Comparison of ENCODE assay signal across 24 cellular contexts in genomic region chr7:144489504-144489903, GRCh38.
A peak's percentile ranks its signal among the peaks of the same experiment; 100 is the strongest.
DNase-seq lines count a peak whose midpoint lies in the region; ATAC-seq, FAIRE-seq and TF ChIP-seq lines count a peak whose summit lies in the region.
"Had no signal": no experiment of that assay in that cellular context is flagged by ENCODE, and none has a peak within 500 bp of the region (broad histone marks: within the 10 kb centered on the region; RNA-seq: fewer than 3 reads in every experiment).

No MANE protein-coding gene starts in this region.

- no peak for TF ChIP-seq CTCF in MM.1S (IDR thresholded peaks at IDR 0.05; ENCODE audit: low read length)
- TF ChIP-seq CTCF in GM12878 (IDR thresholded peaks at IDR 0.05 in 2 of 3, conservative IDR thresholded peaks at IDR 0.05 in 1 of 3; ENCODE audit: control insufficient read depth in 2 of 3, extremely low read depth in 1 of 3, insufficient read depth in 1 of 3, low read depth in 3 of 3, low read length in 3 of 3), result no peak
- TF ChIP-seq CTCF in mesothelial cell of epicardium (IDR thresholded peaks at IDR 0.05; ENCODE audit: unreplicated experiment), result no peak
- TF ChIP-seq CTCF in colonic mucosa (IDR thresholded peaks at IDR 0.05), result no peak

- H3K27me3 ChIP-seq in MM.1S (replicated peaks; ENCODE audit: insufficient read depth, low read length) (no peaks in the 10 kb centered on the region), GM12878 (replicated peaks in 1 of 2; ENCODE audit: control insufficient read depth in 2 of 2, insufficient read depth in 2 of 2, low read length in 1 of 2) (no peaks in the 10 kb centered on the region), colonic mucosa (no peaks in the 10 kb centered on the region)

- peak; percentile 27 for FAIRE-seq in GM12878 (lab: Jason Lieb, UNC)

- peak overlapping the region; percentile 24; the same call in 1 of the 2 replicates for H3K27ac ChIP-seq in MM.1S (ENCODE audit: low read length)
- no peak overlapping the region for H3K27ac ChIP-seq in GM12878 (ENCODE audit: control insufficient read depth, insufficient read depth)
- H3K27ac ChIP-seq in colonic mucosa, result no peak overlapping the region
- H3K27ac ChIP-seq: PC-9, SK-N-MC had no signal

- H3K4me1 ChIP-seq in MM.1S (ENCODE audit: low read length), result peaks cover 18% of the 10 kb centered on the region
- no peaks in the 10 kb centered on the region for H3K4me1 ChIP-seq in GM12878 (ENCODE audit: control insufficient read depth, insufficient read depth, low read length)
- no peaks in the 10 kb centered on the region for H3K4me1 ChIP-seq in colonic mucosa

- no peak for TF ChIP-seq POLR2A in GM12878 (IDR thresholded peaks at IDR 0.05; ENCODE audit: low read depth, low read length)

- no peaks in the 10 kb centered on the region for H3K36me3 Mint-ChIP-seq in mesothelial cell of epicardium
- H3K36me3 Mint-ChIP-seq in activated CD4-positive, alpha-beta memory T cell treated with anti-CD3 and anti-CD28 coated beads, Interleukin-2, amount 10 ng/mL, durations not matched to agents 7 days and 5 days (ENCODE audit: low read depth), result no peaks in the 10 kb centered on the region

- intact Hi-C loops in GM12878 (cut with micrococcal nuclease; ENCODE audit: unreplicated experiment) (no loop called here), colonic mucosa (cut with DNase I) (no loop called here)

- no peaks in the 10 kb centered on the region for H3K9me2 ChIP-seq in MM.1S (replicated peaks; ENCODE audit: insufficient read depth, low read length)

- CTCF ChIA-PET in GM12878 (lab: Yijun Ruan, JAX), result no interaction called here
- CTCF ChIA-PET in activated CD4-positive, alpha-beta memory T cell treated with anti-CD3 and anti-CD28 coated beads, Interleukin-2, amount 10 ng/mL, durations not matched to agents 7 days and 5 days (lab: Charles Lee), result no interaction called here

- DNase-seq in NCI-H187 (lab: John Stamatoyannopoulos, UW), result peak; percentile 6 to 27
- no peak for DNase-seq in NCI-H187 treated with DMSO at 0.1 percent for 48 hours (lab: John Stamatoyannopoulos, UW)
- DNase-seq in MM.1S, result no peak
- no peak for DNase-seq in GM12878 (ENCODE audit: low read depth, low spot score)
- DNase-seq in mesothelial cell of epicardium (ENCODE audit: low spot score in 2 of 2, unreplicated experiment in 2 of 2), result no peak
- DNase-seq in activated CD4-positive, alpha-beta memory T cell treated with anti-CD3 and anti-CD28 coated beads, Interleukin-2, amount 10 ng/mL, durations not matched to agents 7 days and 5 days, result no peak
- no peak for DNase-seq in colonic mucosa
- DNase-seq: 8988T; AML-193; C1 segment of cervical spinal cord; CD8-positive, alpha-beta T cell; IMR-90; MV-4-11; NCI-H1436; NCI-H2029; NCI-H446; NCI-H526; PC-9; RPMI8226; SW 1271; T-helper 2 cell had no signal

- SMC1A ChIA-PET in GM12878 (lab: Charles Lee; ENCODE audit: uncharacterized antibody, unreplicated experiment), result no interaction called here

- H2AFZ ChIP-seq in MM.1S (ENCODE audit: low read length), result peak overlapping the region; percentile 54
- H2AFZ ChIP-seq in GM12878 (ENCODE audit: control insufficient read depth, low read depth, low read length), result no peak overlapping the region
- H2AFZ ChIP-seq: PC-9 had no signal

- no peak overlapping the region for H3K4me3 ChIP-seq in MM.1S (ENCODE audit: low read length)
- no peak overlapping the region for H3K4me3 ChIP-seq in GM12878
- no peak overlapping the region for H3K4me3 ChIP-seq in colonic mucosa
- H3K4me3 ChIP-seq: PC-9, SK-N-MC had no signal

- ATAC-seq in GM12878 (no peak), HG03139 (IDR thresholded peaks at IDR 0.05; ENCODE audit: unreplicated experiment) (no peak)
- ATAC-seq: CD8-positive, alpha-beta T cell; HCT116 had no signal

- H4K20me1 ChIP-seq in MM.1S (ENCODE audit: insufficient read depth, low read length) (no peaks in the 10 kb centered on the region), GM12878 (ENCODE audit: control insufficient read depth, insufficient read depth) (no peaks in the 10 kb centered on the region)

- H3K27me3 Mint-ChIP-seq in mesothelial cell of epicardium (ENCODE audit: low read depth), result peaks cover 50% of the 10 kb centered on the region
- no peaks in the 10 kb centered on the region for H3K27me3 Mint-ChIP-seq in activated CD4-positive, alpha-beta memory T cell treated with anti-CD3 and anti-CD28 coated beads, Interleukin-2, amount 10 ng/mL, durations not matched to agents 7 days and 5 days

- peak overlapping the region; percentile 19 for H3K27ac Mint-ChIP-seq in mesothelial cell of epicardium
- no peak overlapping the region for H3K27ac Mint-ChIP-seq in activated CD4-positive, alpha-beta memory T cell treated with anti-CD3 and anti-CD28 coated beads, Interleukin-2, amount 10 ng/mL, durations not matched to agents 7 days and 5 days
- H3K27ac Mint-ChIP-seq: CD8-positive, alpha-beta T cell had no signal

- POLR2A ChIA-PET in GM12878 (lab: Charles Lee), result no interaction called here
- POLR2A ChIA-PET in activated CD4-positive, alpha-beta memory T cell treated with anti-CD3 and anti-CD28 coated beads, Interleukin-2, amount 10 ng/mL, durations not matched to agents 7 days and 5 days (lab: Charles Lee), result no interaction called here

- H3K9ac ChIP-seq in MM.1S (ENCODE audit: low read length) (no peak overlapping the region), GM12878 (ENCODE audit: control insufficient read depth, insufficient read depth, low read length) (no peak overlapping the region), colonic mucosa (ENCODE audit: low read depth in 2 of 2, low read length in 2 of 2) (no peak overlapping the region)

- H3K4me1 Mint-ChIP-seq in mesothelial cell of epicardium, result peaks cover 11% of the 10 kb centered on the region
- peaks cover 8% of the 10 kb centered on the region for H3K4me1 Mint-ChIP-seq in activated CD4-positive, alpha-beta memory T cell treated with anti-CD3 and anti-CD28 coated beads, Interleukin-2, amount 10 ng/mL, durations not matched to agents 7 days and 5 days

- no peak for TF ChIP-seq EP300 in GM12878 (IDR thresholded peaks at IDR 0.05; ENCODE audit: borderline replicate concordance in 1 of 2, control insufficient read depth in 1 of 2, low read depth in 2 of 2, low read length in 2 of 2)

- H3K9me3 Mint-ChIP-seq in mesothelial cell of epicardium, result peaks cover under 1% of the 10 kb centered on the region
- H3K9me3 Mint-ChIP-seq in activated CD4-positive, alpha-beta memory T cell treated with anti-CD3 and anti-CD28 coated beads, Interleukin-2, amount 10 ng/mL, durations not matched to agents 7 days and 5 days, result peaks cover under 1% of the 10 kb centered on the region

- H3K4me3 Mint-ChIP-seq in mesothelial cell of epicardium, result no peak overlapping the region
- no peak overlapping the region for H3K4me3 Mint-ChIP-seq in activated CD4-positive, alpha-beta memory T cell treated with anti-CD3 and anti-CD28 coated beads, Interleukin-2, amount 10 ng/mL, durations not matched to agents 7 days and 5 days
- H3K4me3 Mint-ChIP-seq: CD8-positive, alpha-beta T cell had no signal

- H3K79me2 ChIP-seq in MM.1S (ENCODE audit: low read length) (no peaks in the 10 kb centered on the region), GM12878 (ENCODE audit: control insufficient read depth, insufficient read depth, low read length) (no peaks in the 10 kb centered on the region)

- no TSS peak for BruUV-seq in GM12878 (replicated peaks; lab: Mats Ljungman, UMichigan)

- H3K4me2 ChIP-seq in MM.1S (ENCODE audit: low read depth, low read length) (peak overlapping the region; percentile 23; the same call in 1 of the 2 replicates), GM12878 (ENCODE audit: control insufficient read depth, insufficient read depth) (no peak overlapping the region)
- H3K4me2 ChIP-seq: PC-9 had no signal

- whole genome bisulfite sequencing in GM12878 (ENCODE audit: insufficient coverage, insufficient replicate concordance, low lambda C conversion rate, missing lambda C conversion rate), result 65% methylated on average over 4 of the region's 4 CpGs

- in situ Hi-C loops in GM12878 (cut with MboI), result no loop called here

- H3K36me3 ChIP-seq in MM.1S (replicated peaks; ENCODE audit: insufficient read depth, low read length) (no peaks in the 10 kb centered on the region), GM12878 (ENCODE audit: control insufficient read depth in 2 of 2, insufficient read depth in 2 of 2, low read length in 1 of 2) (no peaks in the 10 kb centered on the region), colonic mucosa (no peaks in the 10 kb centered on the region)

- no peak for TF ChIP-seq RAD21 in GM12878 (IDR thresholded peaks at IDR 0.05; ENCODE audit: insufficient read depth, low read depth, low read length)

- RAD21 ChIA-PET in GM12878 (lab: Charles Lee; ENCODE audit: unreplicated experiment), result no interaction called here

- no peaks in the 10 kb centered on the region for H3K9me3 ChIP-seq in MM.1S (replicated peaks; ENCODE audit: insufficient read depth, low read length)
- H3K9me3 ChIP-seq in GM12878 (replicated peaks; ENCODE audit: control insufficient read depth, insufficient read depth, low read length), result no peaks in the 10 kb centered on the region; the same call in 2 of the 3 replicates
- H3K9me3 ChIP-seq in colonic mucosa, result no peaks in the 10 kb centered on the region

- H3F3A ChIP-seq in MM.1S (ENCODE audit: insufficient read depth, low read length), result no peaks in the 10 kb centered on the region; the same call in 1 of the 2 replicates

TF ChIP-seq in GM12878, 131 proteins besides CTCF, POLR2A, EP300 and RAD21 (continues in another document):
- TF ChIP-seq PML (IDR thresholded peaks at IDR 0.05; ENCODE audit: low read length), result no peak
- no peak for TF ChIP-seq CEBPB (IDR thresholded peaks at IDR 0.05; ENCODE audit: borderline replicate concordance in 1 of 2, low read depth in 2 of 2, low read length in 2 of 2)
- no peak for TF ChIP-seq SMARCA5 (IDR thresholded peaks at IDR 0.05)
- TF ChIP-seq ZSCAN29 (IDR thresholded peaks at IDR 0.05), result no peak
- no peak for TF ChIP-seq RELA (IDR thresholded peaks at IDR 0.05; ENCODE audit: borderline replicate concordance, partially characterized antibody)
- TF ChIP-seq BCL3 (IDR thresholded peaks at IDR 0.05; ENCODE audit: borderline replicate concordance, insufficient read depth, low read depth, low read length, poor library complexity, severe bottlenecking), result no peak
- no peak for TF ChIP-seq CREM (IDR thresholded peaks at IDR 0.05; ENCODE audit: low read depth)
- no peak for TF ChIP-seq SIN3A (IDR thresholded peaks at IDR 0.05; ENCODE audit: low read depth, low read length)
- no peak for TF ChIP-seq FOS (IDR thresholded peaks at IDR 0.05; ENCODE audit: borderline replicate concordance, extremely low read depth, insufficient read length)
- no peak for TF ChIP-seq IKZF2 (IDR thresholded peaks at IDR 0.05)

Comparison
In these comparisons a context has a peak if more than half of its experiments do, and no peak if none do; other contexts are left out.
1. DNase-seq: peak in NCI-H187 (2 of 2); none in NCI-H187 treated with DMSO at 0.1 percent for 48 hours (single experiment), MM.1S (single experiment), GM12878 (single experiment), mesothelial cell of epicardium (0 of 2), activated CD4-positive, alpha-beta memory T cell treated with anti-CD3 and anti-CD28 coated beads, Interleukin-2, amount 10 ng/mL, durations not matched to agents 7 days and 5 days (single experiment) and colonic mucosa (single experiment).